Comparison of ENCODE assay signal across 8 cellular contexts in the genomic region with DNA sequence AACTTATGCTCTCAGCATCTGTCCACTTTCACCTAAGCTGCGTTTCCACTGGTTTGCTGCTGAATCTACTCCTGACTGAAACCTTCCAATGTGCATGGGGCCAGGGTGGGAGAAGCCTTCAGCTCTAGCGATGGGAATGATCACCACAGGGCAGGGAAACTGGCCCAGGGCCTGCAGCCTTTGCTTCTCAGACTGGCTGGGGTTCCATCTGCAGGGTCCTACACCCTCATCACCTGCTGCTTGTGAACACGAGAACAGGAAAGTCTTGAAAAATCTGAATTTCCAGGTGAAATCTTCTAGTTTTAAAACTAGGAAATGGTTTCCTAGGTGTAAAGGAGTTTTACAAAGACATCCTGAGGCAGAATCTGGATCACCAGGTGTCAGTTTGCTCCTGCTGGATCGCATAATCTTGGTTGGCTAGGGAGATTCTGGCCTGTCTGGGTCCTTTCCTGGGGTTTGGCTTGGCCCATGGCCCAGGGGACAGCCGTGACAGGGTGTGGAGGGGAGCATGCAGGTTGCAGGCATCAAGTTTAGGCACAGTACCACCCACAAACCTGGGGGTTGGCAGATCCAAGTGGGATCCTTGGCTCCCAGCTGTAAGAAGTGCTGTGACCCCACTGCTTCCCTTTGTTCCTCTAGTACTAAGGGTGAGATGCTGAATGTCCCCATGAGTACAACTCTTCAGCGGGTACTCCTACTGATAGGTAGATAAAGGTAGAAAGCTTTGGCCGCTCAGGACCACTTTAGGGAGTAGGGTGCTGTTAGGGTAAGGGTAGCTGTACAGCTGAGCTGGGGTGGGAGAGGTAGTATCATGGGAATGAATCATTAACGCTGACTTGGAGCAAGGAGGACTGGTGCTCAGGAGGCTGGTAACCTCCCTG. TPM values are rescaled to one million over a fixed set of nuclear protein-coding genes. Genes with fewer than 3 reads are reported as not detected.
DNase-seq lines count a peak whose midpoint lies in the region; ATAC-seq lines count a peak whose summit lies in the region.

No MANE protein-coding gene starts in this region.

- H3K27me3 ChIP-seq in adipocyte (replicated peaks; ENCODE audit: control insufficient read depth, insufficient read depth, low read length) (no peaks in the 10 kb centered on the region), layer of hippocampus (ENCODE audit: control insufficient read depth, insufficient read depth, low read length) (peaks cover 5% of the 10 kb centered on the region)

- H3K4me3 ChIP-seq in adipocyte (ENCODE audit: low read length) = peak overlapping the region; percentile 92

- H3K4me3 Mint-ChIP-seq in activated CD4-positive, alpha-beta T cell treated with anti-CD3 and anti-CD28 coated beads, Interleukin-2, amount 10 ng/mL, durations not matched to agents 24 days and 14 days = peak overlapping the region; percentile 96

- peaks cover 41% of the 10 kb centered on the region for H3K36me3 Mint-ChIP-seq in activated CD4-positive, alpha-beta T cell treated with anti-CD3 and anti-CD28 coated beads, Interleukin-2, amount 10 ng/mL, durations not matched to agents 24 days and 14 days (ENCODE audit: low read depth)

- no peaks in the 10 kb centered on the region for H3K9me3 Mint-ChIP-seq in activated CD4-positive, alpha-beta T cell treated with anti-CD3 and anti-CD28 coated beads, Interleukin-2, amount 10 ng/mL, durations not matched to agents 24 days and 14 days

- H3K4me1 Mint-ChIP-seq in activated CD4-positive, alpha-beta T cell treated with anti-CD3 and anti-CD28 coated beads, Interleukin-2, amount 10 ng/mL, durations not matched to agents 24 days and 14 days = peaks cover 58% of the 10 kb centered on the region

- intact Hi-C loops in activated CD4-positive, alpha-beta T cell treated with anti-CD3 and anti-CD28 coated beads, Interleukin-2, amount 10 ng/mL, durations not matched to agents 24 days and 14 days (cut with micrococcal nuclease) = no loop called here

- H3K36me3 ChIP-seq in adipocyte (ENCODE audit: control insufficient read depth, insufficient read depth, low read length, severe bottlenecking) = peaks cover 16% of the 10 kb centered on the region

- DNase-seq in activated CD4-positive, alpha-beta T cell treated with anti-CD3 and anti-CD28 coated beads, Interleukin-2, amount 10 ng/mL, durations not matched to agents 24 days and 14 days = peak; percentile 61
- no peak for DNase-seq in activated CD4-positive, alpha-beta T cell treated with anti-CD3 and anti-CD28 coated beads, Interleukin-2, amount 50 U/mL, for 48 hours
- DNase-seq in adipocyte (ENCODE audit: low read depth) (no peak), NOMO-1 treated with DMSO at 0.1 percent for 48 hours (lab: John Stamatoyannopoulos, UW; ENCODE audit: unreplicated experiment) (no peak), SW 1271 (lab: John Stamatoyannopoulos, UW) (no peak)

- H3K27ac Mint-ChIP-seq in activated CD4-positive, alpha-beta T cell treated with anti-CD3 and anti-CD28 coated beads, Interleukin-2, amount 10 ng/mL, durations not matched to agents 24 days and 14 days = peak overlapping the region; percentile 98

- H3K9me3 ChIP-seq in adipocyte (ENCODE audit: control insufficient read depth, low read length) = no peaks in the 10 kb centered on the region

- H3K27ac ChIP-seq in layer of hippocampus (ENCODE audit: low read depth, low read length) = peak overlapping the region; percentile 100
- H3K27ac ChIP-seq in temporal lobe (ENCODE audit: low read depth, low read length) = peak overlapping the region; percentile 99

- peak overlapping the region; percentile 98 for H3K9ac ChIP-seq in adipocyte (ENCODE audit: low read length)

- no peak for ATAC-seq in HG03095 (IDR thresholded peaks at IDR 0.05; ENCODE audit: unreplicated experiment)

- H3K27me3 Mint-ChIP-seq in activated CD4-positive, alpha-beta T cell treated with anti-CD3 and anti-CD28 coated beads, Interleukin-2, amount 10 ng/mL, durations not matched to agents 24 days and 14 days = no peaks in the 10 kb centered on the region

- peaks cover 48% of the 10 kb centered on the region for H3K4me1 ChIP-seq in adipocyte (ENCODE audit: control insufficient read depth, insufficient read depth, low read length)

RNA-seq across cellular contexts. Expression of a gene that starts 1.8 kb away (rescaled TPM):
- 161 and 175 TPM in 2 replicates for total RNA-seq in activated CD4-positive, alpha-beta T cell treated with anti-CD3 and anti-CD28 coated beads, Interleukin-2, amount 10 ng/mL, durations not matched to agents 24 days and 14 days
- 37.1 TPM for total RNA-seq in temporal lobe

RNA-seq across cellular contexts. Expression of a gene that starts 5.3 kb away (rescaled TPM):
- 108 and 114 TPM in 2 replicates for total RNA-seq in activated CD4-positive, alpha-beta T cell treated with anti-CD3 and anti-CD28 coated beads, Interleukin-2, amount 10 ng/mL, durations not matched to agents 24 days and 14 days
- total RNA-seq in temporal lobe = 48.7 TPM

RNA-seq across cellular contexts. Expression of a gene that starts 12.9 kb away (rescaled TPM):
- total RNA-seq in activated CD4-positive, alpha-beta T cell treated with anti-CD3 and anti-CD28 coated beads, Interleukin-2, amount 10 ng/mL, durations not matched to agents 24 days and 14 days = 21.6 and 23.7 TPM in 2 replicates
- total RNA-seq in temporal lobe = 9.6 TPM

RNA-seq across cellular contexts. Expression of a gene that starts 16.4 kb away (rescaled TPM):
- 689 and 698 TPM in 2 replicates for total RNA-seq in activated CD4-positive, alpha-beta T cell treated with anti-CD3 and anti-CD28 coated beads, Interleukin-2, amount 10 ng/mL, durations not matched to agents 24 days and 14 days
- 289 TPM for total RNA-seq in temporal lobe

RNA-seq across cellular contexts. Expression of a gene that starts 40.6 kb away (rescaled TPM):
- 16.8 and 17.5 TPM in 2 replicates for total RNA-seq in activated CD4-positive, alpha-beta T cell treated with anti-CD3 and anti-CD28 coated beads, Interleukin-2, amount 10 ng/mL, durations not matched to agents 24 days and 14 days
- 5.2 TPM for total RNA-seq in temporal lobe
